25 cellular contexts compared by ENCODE assay signal in the genomic region with DNA sequence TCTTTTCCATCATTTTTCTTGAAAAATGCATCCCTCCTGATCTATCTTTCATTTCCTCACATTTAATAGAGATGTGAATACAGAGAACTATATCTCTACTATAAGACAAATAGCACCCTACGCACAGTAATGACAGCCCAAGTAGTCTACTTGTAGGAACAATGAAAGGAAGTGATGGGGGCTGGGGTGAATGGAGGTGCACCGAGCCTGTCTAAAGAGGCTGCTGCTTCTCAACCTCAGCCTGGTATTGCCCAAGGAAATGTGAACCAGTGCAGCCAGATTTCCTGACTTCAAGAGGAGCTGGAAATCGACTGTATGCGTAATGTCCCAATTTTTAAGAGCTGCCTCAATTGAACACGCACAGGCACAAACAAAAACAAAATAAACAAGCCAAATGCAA.
DNase-seq lines count a peak whose midpoint lies in the region; ATAC-seq and TF ChIP-seq lines count a peak whose summit lies in the region.
"Had no signal": no experiment of that assay in that cellular context is flagged by ENCODE, and none has a peak within 500 bp of the region (broad histone marks: within the 10 kb centered on the region; RNA-seq: fewer than 3 reads in every experiment).

No MANE protein-coding gene starts in this region.

- peak overlapping the region; percentile 42 for H2AK5ac ChIP-seq in mesenchymal stem cell (ENCODE audit: low read length, severe bottlenecking)

- H3K4me1 Mint-ChIP-seq in T-helper 1 cell treated with Interleukin-12 subunit alpha and Interleukin-12 subunit beta and Interleukin-4 antibody, amounts not matched to agents 30 μg/mL and 1 μg/mL, for 36 hours (ENCODE audit: low read depth) = peaks cover 4% of the 10 kb centered on the region
- H3K4me1 Mint-ChIP-seq: immature natural killer cell had no signal

- no peak overlapping the region for H4K91ac ChIP-seq in mesenchymal stem cell (ENCODE audit: low read length)

- H3K4me1 ChIP-seq in mesenchymal stem cell (ENCODE audit: control insufficient read depth, insufficient read depth, low read depth, low read length) (peaks cover 23% of the 10 kb centered on the region), uterus (no peaks in the 10 kb centered on the region)
- H3K4me1 ChIP-seq: HAP-1, thyroid gland had no signal

- no peak overlapping the region for H3K18ac ChIP-seq in mesenchymal stem cell (ENCODE audit: low read depth in 1 of 2, low read length in 2 of 2)

- no peak overlapping the region for H3K9ac ChIP-seq in mesenchymal stem cell (ENCODE audit: low read length)

- H3K14ac ChIP-seq in mesenchymal stem cell (ENCODE audit: low read length in 2 of 2) = no peak overlapping the region

- H3K4me3 Mint-ChIP-seq in T-helper 1 cell treated with Interleukin-12 subunit alpha and Interleukin-12 subunit beta and Interleukin-4 antibody, amounts not matched to agents 30 μg/mL and 1 μg/mL, for 36 hours = no peak overlapping the region
- H3K4me3 Mint-ChIP-seq: activated CD4-positive, alpha-beta memory T cell treated with anti-CD3 and anti-CD28 coated beads for 36 hours; activated naive CD8-positive, alpha-beta T cell treated with anti-CD3 and anti-CD28 coated beads, Interleukin-2, amount 50 U/mL, for 24 hours; immature natural killer cell; stimulated activated naive CD8-positive, alpha-beta T cell treated with anti-CD3 and anti-CD28 coated beads, Interleukin-15, Interleukin-2, amounts not matched to agents 100 ng/mL and 50 ng/mL, for 24 hours had no signal

- ATAC-seq in activated CD4-positive, CD25-positive, alpha-beta regulatory T cell treated with anti-CD3 and anti-CD28 coated beads, Interleukin-2, amount 50 U/mL, for 24 hours = no peak
- ATAC-seq: left lobe of liver, right cardiac atrium had no signal

- WGBS in mesenchymal stem cell = 50% methylated on average over 5 of the region's 5 CpGs

- H2BK12ac ChIP-seq in mesenchymal stem cell (ENCODE audit: low read length in 2 of 2) = no peak overlapping the region

- intact Hi-C loops in uterus (cut with DNase I; ENCODE audit: low total_unique reads) = no loop called here

- no peak for TF ChIP-seq CTCF in VCaP (conservative IDR thresholded peaks at IDR 0.05)
- no peak for TF ChIP-seq CTCF in uterus (IDR thresholded peaks at IDR 0.05)

- H2BK15ac ChIP-seq in mesenchymal stem cell (ENCODE audit: low read depth, poor library complexity, severe bottlenecking) = no peak overlapping the region

- peak overlapping the region; percentile 8 for H3K4me2 ChIP-seq in mesenchymal stem cell (ENCODE audit: low read length, poor library complexity, severe bottlenecking)

- no peak overlapping the region for H2BK120ac ChIP-seq in mesenchymal stem cell (ENCODE audit: low read depth, low read length)

- H3K27ac ChIP-seq in VCaP (peak overlapping the region; percentile 36; the same call in 1 of the 2 replicates), mesenchymal stem cell (ENCODE audit: low read length, poor library complexity, severe bottlenecking) (peak overlapping the region; percentile 85), uterus (no peak overlapping the region)
- H3K27ac ChIP-seq: esophagus muscularis mucosa, thyroid gland had no signal

- no peaks in the 10 kb centered on the region for H3K36me3 Mint-ChIP-seq in T-helper 1 cell treated with Interleukin-12 subunit alpha and Interleukin-12 subunit beta and Interleukin-4 antibody, amounts not matched to agents 30 μg/mL and 1 μg/mL, for 36 hours (ENCODE audit: low read depth)
- H3K36me3 Mint-ChIP-seq: activated CD4-positive, alpha-beta memory T cell treated with anti-CD3 and anti-CD28 coated beads for 36 hours; immature natural killer cell; naive thymus-derived CD4-positive, alpha-beta T cell had no signal

- no peak overlapping the region for H2AFZ ChIP-seq in mesenchymal stem cell (ENCODE audit: low read depth, low read length)

- H3K27me3 ChIP-seq in mesenchymal stem cell (ENCODE audit: control insufficient read depth in 1 of 2, insufficient read depth in 1 of 2, low read length in 2 of 2) = peaks cover 0 to 91% of the 10 kb centered on the region in 2 experiments
- no peaks in the 10 kb centered on the region for H3K27me3 ChIP-seq in uterus
- H3K27me3 ChIP-seq: thyroid gland had no signal

- TF ChIP-seq POLR2A in uterus (IDR thresholded peaks at IDR 0.05) = no peak

- DNase-seq in T-helper 1 cell (no peak), mesenchymal stem cell (peak; percentile 28), uterus (no peak), putamen (ENCODE audit: low spot score) (no peak), KG1 (lab: John Stamatoyannopoulos, UW) (no peak)
- DNase-seq: effector memory CD4-positive, alpha-beta T cell; hippocampal formation; immature natural killer cell; NCI-H1092 treated with DMSO at 0.1 percent for 48 hours; NCI-H2029; OCI-M1; right cardiac atrium; SHP77; thyroid gland had no signal

- peaks cover 21% of the 10 kb centered on the region for H3K79me1 ChIP-seq in mesenchymal stem cell (replicated peaks; ENCODE audit: low read length, poor library complexity, severe bottlenecking)

- H3K9me3 ChIP-seq in mesenchymal stem cell (ENCODE audit: control insufficient read depth, low read length) (peaks cover 3% of the 10 kb centered on the region), uterus (no peaks in the 10 kb centered on the region)
- H3K9me3 ChIP-seq: HAP-1, thyroid gland had no signal

- H4K8ac ChIP-seq in mesenchymal stem cell (ENCODE audit: low read length) = no peak overlapping the region

- H3K23ac ChIP-seq in mesenchymal stem cell (ENCODE audit: low read length in 2 of 2) = no peak overlapping the region

- peak overlapping the region; percentile 51 for H2BK5ac ChIP-seq in mesenchymal stem cell (ENCODE audit: low read depth, low read length, poor library complexity, severe bottlenecking)

- peaks cover 31% of the 10 kb centered on the region for H3K27me3 Mint-ChIP-seq in T-helper 1 cell treated with Interleukin-12 subunit alpha and Interleukin-12 subunit beta and Interleukin-4 antibody, amounts not matched to agents 30 μg/mL and 1 μg/mL, for 36 hours (ENCODE audit: low read depth)

- H3K9me3 Mint-ChIP-seq in T-helper 1 cell treated with Interleukin-12 subunit alpha and Interleukin-12 subunit beta and Interleukin-4 antibody, amounts not matched to agents 30 μg/mL and 1 μg/mL, for 36 hours = peaks cover 12% of the 10 kb centered on the region

- no peak overlapping the region for H3K4ac ChIP-seq in mesenchymal stem cell (ENCODE audit: low read depth in 1 of 2, low read length in 2 of 2)

- H3K27ac Mint-ChIP-seq in T-helper 1 cell treated with Interleukin-12 subunit alpha and Interleukin-12 subunit beta and Interleukin-4 antibody, amounts not matched to agents 30 μg/mL and 1 μg/mL, for 36 hours = peak overlapping the region; percentile 22
- H3K27ac Mint-ChIP-seq: activated CD4-positive, alpha-beta memory T cell treated with anti-CD3 and anti-CD28 coated beads for 36 hours; immature natural killer cell had no signal

- no peak overlapping the region for H3K4me3 ChIP-seq in mesenchymal stem cell (ENCODE audit: insufficient read depth in 1 of 2, low read depth in 1 of 2, low read length in 2 of 2)
- H3K4me3 ChIP-seq in uterus = no peak overlapping the region
- H3K4me3 ChIP-seq: GM12878, HAP-1, thyroid gland had no signal

- H3K36me3 ChIP-seq in mesenchymal stem cell (ENCODE audit: control insufficient read depth in 1 of 2, insufficient read depth in 2 of 2, low read depth in 1 of 2, low read length in 2 of 2) (peaks cover 0 to 11% of the 10 kb centered on the region in 2 experiments), uterus (no peaks in the 10 kb centered on the region)
- H3K36me3 ChIP-seq: esophagus muscularis mucosa, HAP-1, thyroid gland had no signal

Comparison
In these comparisons a context has a peak if more than half of its experiments do, and no peak if none do; other contexts are left out.
1. H3K27ac ChIP-seq: peak in VCaP (single experiment) and mesenchymal stem cell (single experiment); none in uterus (0 of 2).